ENCODE assay signal across 19 cellular contexts in the genomic region with DNA sequence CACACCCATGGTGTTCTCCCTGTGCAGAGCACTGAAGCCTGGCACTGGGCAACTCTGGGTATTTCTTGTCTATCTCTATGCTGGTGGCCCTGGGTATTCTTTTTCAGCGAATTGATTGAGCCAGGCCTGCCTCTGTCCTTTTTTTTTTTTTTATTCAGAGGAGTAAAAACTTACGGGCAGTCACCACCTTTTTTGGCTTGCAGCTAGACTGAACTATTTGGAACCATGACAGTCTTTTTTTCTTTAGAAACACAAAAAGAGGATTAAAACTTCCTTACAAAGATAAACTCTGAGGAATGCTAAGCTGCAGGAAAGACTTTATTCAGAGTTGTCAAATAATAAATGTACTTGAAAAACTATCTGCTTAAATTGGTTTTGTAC.
A peak's percentile ranks its signal among the peaks of the same experiment; 100 is the strongest.
DNase-seq lines count a peak whose midpoint lies in the region; ATAC-seq and TF ChIP-seq lines count a peak whose summit lies in the region.
"Had no signal": no experiment of that assay in that cellular context is flagged by ENCODE, and none has a peak within 500 bp of the region (broad histone marks: within the 10 kb centered on the region; RNA-seq: fewer than 3 reads in every experiment).

No MANE protein-coding gene starts in this region.

- in situ Hi-C loops in HAP-1 (cut with MboI; ENCODE audit: low sequenced_read_pairs): no loop called here

- peaks cover 20% of the 10 kb centered on the region for H3K36me3 Mint-ChIP-seq in mesothelial cell of epicardium

- H3K4me3 Mint-ChIP-seq in mesothelial cell of epicardium: no peak overlapping the region
- H3K4me3 Mint-ChIP-seq: activated naive CD4-positive, alpha-beta T cell treated with anti-CD3 and anti-CD28 coated beads, Interleukin-2, amount 50 U/mL, for 24 hours had no signal

- H3K9me3 ChIP-seq in A673 (ENCODE audit: low read depth, low read length, poor library complexity, severe bottlenecking) (no peaks in the 10 kb centered on the region), HAP-1 (no peaks in the 10 kb centered on the region)
- H3K9me3 ChIP-seq: colonic mucosa, esophagus squamous epithelium had no signal

- H3K4me3 ChIP-seq in A673 (ENCODE audit: low read depth, low read length, poor library complexity, severe bottlenecking) (no peak overlapping the region), HAP-1 (no peak overlapping the region)
- H3K4me3 ChIP-seq: colonic mucosa, esophagus squamous epithelium, SK-N-MC, upper lobe of left lung had no signal

- peaks cover 18% of the 10 kb centered on the region for H3K9me3 Mint-ChIP-seq in mesothelial cell of epicardium

- peak overlapping the region; percentile 69 for H3K27ac Mint-ChIP-seq in mesothelial cell of epicardium
- H3K27ac Mint-ChIP-seq: activated naive CD4-positive, alpha-beta T cell treated with anti-CD3 and anti-CD28 coated beads, Interleukin-2, amount 50 U/mL, for 24 hours had no signal

- TF ChIP-seq CTCF in A673 (conservative IDR thresholded peaks at IDR 0.05; ENCODE audit: low read depth, low read length) (no peak), mesothelial cell of epicardium (IDR thresholded peaks at IDR 0.05; ENCODE audit: unreplicated experiment) (no peak)

- intact Hi-C loops in A673 (cut with micrococcal nuclease; ENCODE audit: unreplicated experiment): no loop called here

- ATAC-seq in HG03280 (IDR thresholded peaks at IDR 0.05; ENCODE audit: unreplicated experiment): no peak

- peak overlapping the region; percentile 78 for H3K27ac ChIP-seq in A673 (ENCODE audit: low read depth, low read length, poor library complexity, severe bottlenecking)
- H3K27ac ChIP-seq: C4-2B, colonic mucosa, esophagus squamous epithelium, SK-N-MC, upper lobe of left lung, VCaP had no signal

- BruUV-seq in A673 (replicated peaks; lab: Mats Ljungman, UMichigan): no TSS peak

- peaks cover 26% of the 10 kb centered on the region for H3K4me1 ChIP-seq in A673 (ENCODE audit: insufficient read depth, low read length, poor library complexity, severe bottlenecking)
- H3K4me1 ChIP-seq in HAP-1: peaks cover 10% of the 10 kb centered on the region
- H3K4me1 ChIP-seq: colonic mucosa had no signal

- no peaks in the 10 kb centered on the region for H3K27me3 ChIP-seq in A673 (replicated peaks; ENCODE audit: insufficient read depth, low read depth, low read length, poor library complexity)
- H3K27me3 ChIP-seq in HAP-1 (ENCODE audit: low read depth): no peaks in the 10 kb centered on the region
- H3K27me3 ChIP-seq: colonic mucosa, esophagus squamous epithelium, upper lobe of left lung had no signal

- H3K36me3 ChIP-seq in A673 (ENCODE audit: insufficient read depth, low read length, poor library complexity, severe bottlenecking) (no peaks in the 10 kb centered on the region), HAP-1 (replicated peaks) (no peaks in the 10 kb centered on the region)
- H3K36me3 ChIP-seq: colonic mucosa, esophagus squamous epithelium, upper lobe of left lung had no signal

- DNase-seq in A673 (ENCODE audit: low spot score) (peak; percentile 71), HAP-1 (ENCODE audit: low spot score in 2 of 2) (peak; percentile 54 to 93), fibroblast of peridontal ligament (ENCODE audit: extremely low read depth) (peak; percentile 62), mesothelial cell of epicardium (ENCODE audit: low spot score in 2 of 2, unreplicated experiment in 2 of 2) (no peak), Kasumi-1 (lab: John Stamatoyannopoulos, UW) (no peak), HEK293T (ENCODE audit: extremely low spot score) (no peak), LoVo (ENCODE audit: low spot score) (no peak)
- DNase-seq: activated CD4-positive, alpha-beta T cell treated with anti-CD3 and anti-CD28 coated beads, Interleukin-2, amount 50 U/mL, for 1 hour; colonic mucosa; esophagus squamous epithelium; KG1; NCI-H524; T-helper 2 cell; upper lobe of left lung had no signal

- CTCF ChIA-PET in A673 (lab: Charles Lee): interaction anchor here (0.7 kb wide), 1 partner anchor 250 kb away, joined by 5 read pairs; no protein-coding TSS in a partner anchor
- CTCF ChIA-PET in HEK293T (lab: Yijun Ruan, JAX): no interaction called here

- H3K4me1 Mint-ChIP-seq in mesothelial cell of epicardium: peaks cover 7% of the 10 kb centered on the region
- H3K4me1 Mint-ChIP-seq: activated naive CD4-positive, alpha-beta T cell treated with anti-CD3 and anti-CD28 coated beads, Interleukin-2, amount 50 U/mL, for 24 hours had no signal

- POLR2A ChIA-PET in A673 (lab: Charles Lee; ENCODE audit: low non-redundant PET): no interaction called here
- POLR2A ChIA-PET in HEK293T (lab: Yijun Ruan, JAX): no interaction called here

- H3K27me3 Mint-ChIP-seq in mesothelial cell of epicardium (ENCODE audit: low read depth): no peaks in the 10 kb centered on the region
- H3K27me3 Mint-ChIP-seq: activated naive CD4-positive, alpha-beta T cell treated with anti-CD3 and anti-CD28 coated beads, Interleukin-2, amount 50 U/mL, for 24 hours had no signal

TF ChIP-seq in HEK293T, 16 proteins besides CTCF, POLR2A, EP300 and RAD21:
- no peak for TF ChIP-seq BHLHE40 (IDR thresholded peaks at IDR 0.05; ENCODE audit: borderline replicate concordance)
- no peak for TF ChIP-seq CTBP1 (IDR thresholded peaks at IDR 0.05; ENCODE audit: borderline replicate concordance)
- TF ChIP-seq, protein P1, sequence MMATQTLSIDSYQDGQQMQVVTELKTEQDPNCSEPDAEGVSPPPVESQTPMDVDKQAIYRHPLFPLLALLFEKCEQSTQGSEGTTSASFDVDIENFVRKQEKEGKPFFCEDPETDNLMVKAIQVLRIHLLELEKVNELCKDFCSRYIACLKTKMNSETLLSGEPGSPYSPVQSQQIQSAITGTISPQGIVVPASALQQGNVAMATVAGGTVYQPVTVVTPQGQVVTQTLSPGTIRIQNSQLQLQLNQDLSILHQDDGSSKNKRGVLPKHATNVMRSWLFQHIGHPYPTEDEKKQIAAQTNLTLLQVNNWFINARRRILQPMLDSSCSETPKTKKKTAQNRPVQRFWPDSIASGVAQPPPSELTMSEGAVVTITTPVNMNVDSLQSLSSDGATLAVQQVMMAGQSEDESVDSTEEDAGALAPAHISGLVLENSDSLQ (IDR thresholded peaks at IDR 0.05): no peak
- no peak for TF ChIP-seq ARNT (IDR thresholded peaks at IDR 0.05)
- no peak for TF ChIP-seq FOXM1 (IDR thresholded peaks at IDR 0.05; ENCODE audit: borderline replicate concordance)
- TF ChIP-seq TARDBP (IDR thresholded peaks at IDR 0.05): no peak
- TF ChIP-seq ZNF384 (IDR thresholded peaks at IDR 0.05): no peak
- no peak for TF ChIP-seq FOXK2 (IDR thresholded peaks at IDR 0.05)
- no peak for TF ChIP-seq SP1 (IDR thresholded peaks at IDR 0.05)
- no peak for TF ChIP-seq ELF4 (IDR thresholded peaks at IDR 0.05)
- no peak for TF ChIP-seq L3MBTL2 (conservative IDR thresholded peaks at IDR 0.05)
- TF ChIP-seq SUZ12 (IDR thresholded peaks at IDR 0.05): no peak
- TF ChIP-seq HDGF (IDR thresholded peaks at IDR 0.05; ENCODE audit: borderline replicate concordance): no peak
- no peak for TF ChIP-seq LEF1 (IDR thresholded peaks at IDR 0.05; ENCODE audit: borderline replicate concordance)
- no peak for TF ChIP-seq FOXA1 (IDR thresholded peaks at IDR 0.05)
- no peak for TF ChIP-seq NFRKB (IDR thresholded peaks at IDR 0.05)

Comparison
In these comparisons a context has a peak if more than half of its experiments do, and no peak if none do; other contexts are left out.
1. DNase-seq: peak in A673 (single experiment), HAP-1 (2 of 2) and fibroblast of peridontal ligament (single experiment); none in mesothelial cell of epicardium (0 of 2), Kasumi-1 (0 of 2), HEK293T (single experiment) and LoVo (single experiment).